In the genomic region with DNA sequence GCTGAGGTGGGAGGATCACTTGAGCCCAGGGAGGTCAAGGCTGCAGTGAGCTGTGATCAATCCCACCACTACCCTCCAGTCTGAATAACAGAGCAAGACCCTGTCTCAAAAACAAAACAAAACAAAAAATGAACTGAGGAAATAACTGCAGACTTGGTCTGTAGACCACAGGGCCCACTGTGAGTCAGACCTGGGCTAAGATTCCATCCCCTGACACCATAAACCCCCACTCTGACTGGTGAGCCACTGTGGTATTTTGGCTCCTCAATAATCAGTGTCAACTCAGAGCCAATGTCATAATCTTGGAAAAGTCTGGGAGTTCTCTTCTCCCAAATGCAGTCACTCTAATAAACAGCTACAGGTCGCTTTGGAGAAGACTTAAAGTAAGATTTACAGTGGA, we compare ENCODE assay signal across 30 cellular contexts. TPM values are rescaled to one million over a fixed set of nuclear protein-coding genes. Genes with fewer than 3 reads are reported as not detected.
A peak's percentile ranks its signal among the peaks of the same experiment; 100 is the strongest.
DNase-seq lines count a peak whose midpoint lies in the region; ATAC-seq and TF ChIP-seq lines count a peak whose summit lies in the region.
"Had no signal": no experiment of that assay in that cellular context is flagged by ENCODE, and none has a peak within 500 bp of the region (broad histone marks: within the 10 kb centered on the region; RNA-seq: fewer than 3 reads in every experiment).

No MANE protein-coding gene starts in this region.

- H3K4me3 ChIP-seq in AG10803 (ENCODE audit: low read length) (no peak overlapping the region), stomach (no peak overlapping the region)
- H3K4me3 ChIP-seq: dorsolateral prefrontal cortex, heart left ventricle, lower lobe of right lung, SJSA1, suprapubic skin had no signal

- H3K9me3 ChIP-seq in stomach, result no peaks in the 10 kb centered on the region
- H3K9me3 ChIP-seq: Caco-2, heart left ventricle, lower lobe of right lung, SJSA1, suprapubic skin had no signal

- WGBS in stomach, 5 donors, result 44 to 69% (median 58%) methylated on average over 1 of the region's 1 CpG

- no peak for ATAC-seq in GM18909 (IDR thresholded peaks at IDR 0.05; ENCODE audit: poor library complexity, unreplicated experiment)
- no peak for ATAC-seq in HG02588 (IDR thresholded peaks at IDR 0.05; ENCODE audit: unreplicated experiment)
- ATAC-seq: heart left ventricle, lower lobe of right lung had no signal

- no peak overlapping the region for H3K27ac ChIP-seq in stomach
- H3K27ac ChIP-seq: C4-2B, dorsolateral prefrontal cortex, heart left ventricle, lower lobe of right lung, parathyroid adenoma, SJSA1, suprapubic skin had no signal

- intact Hi-C loops in stomach (cut with DNase I; ENCODE audit: low total_unique reads), result no loop called here

- no peaks in the 10 kb centered on the region for H3K36me3 ChIP-seq in stomach
- H3K36me3 ChIP-seq: heart left ventricle, lower lobe of right lung, SJSA1, suprapubic skin had no signal

- TF ChIP-seq CTCF in AG10803 (conservative IDR thresholded peaks at IDR 0.05; ENCODE audit: low read length), result no peak
- no peak for TF ChIP-seq CTCF in stomach (IDR thresholded peaks at IDR 0.05)

- no peak for TF ChIP-seq POLR2A in stomach (IDR thresholded peaks at IDR 0.05)

- H3K4me1 ChIP-seq in stomach, result no peaks in the 10 kb centered on the region
- H3K4me1 ChIP-seq: Caco-2, heart left ventricle, lower lobe of right lung, parathyroid adenoma, SJSA1, suprapubic skin had no signal

- peaks cover 0 to 39% (median 0%) of the 10 kb centered on the region in 3 donors for H3K27me3 ChIP-seq in stomach

- peak; percentile 66 for DNase-seq in AG10803 (ENCODE audit: low read depth)
- DNase-seq in HCEC 1CT, result peak; percentile 34
- peak; percentile 53 for DNase-seq in astrocyte of the hippocampus (ENCODE audit: low read depth, low spot score)
- peak; percentile 70 for DNase-seq in iris pigment epithelial cell (ENCODE audit: low read depth)
- DNase-seq in activated gamma-delta T cell (lab: John Stamatoyannopoulos, UW), result no peak
- no peak for DNase-seq in stomach
- DNase-seq: activated CD4-positive, alpha-beta T cell treated with anti-CD3 and anti-CD28 coated beads, Interleukin-2, amount 50 U/mL, for 4 hours; activated naive CD4-positive, alpha-beta T cell treated with anti-CD3 and anti-CD28 coated beads, Interleukin-2, amount 10 ng/mL, durations not matched to agents 7 days and 5 days; anterior cingulate cortex; Caco-2; cerebellar nuclear complex; dorsolateral prefrontal cortex; heart left ventricle; kidney glomerular epithelial cell; lower lobe of right lung; NCI-H1092 treated with DMSO at 0.1 percent for 48 hours; NCI-H2081; NCI-H748 treated with DMSO at 0.1 percent for 48 hours; RPMI8226; stimulated activated CD4-positive, alpha-beta T cell treated with anti-CD3 and anti-CD28 coated beads, Interleukin-2, amount 100 ng/mL, for 48 hours had no signal

- TF ChIP-seq EP300 in stomach (IDR thresholded peaks at IDR 0.05), result no peak

RNA-seq across cellular contexts. Expression of a gene that starts 24.0 kb away (rescaled TPM):
- 10 to 100 TPM in 4 of 5 donors, 1 to 10 TPM in 1; 3.1 to 33.8 (median 19.9) TPM for total RNA-seq in stomach
- polyA plus RNA-seq in stomach, result 1 to 10 TPM; 2.0 to 3.1 (median 2.9) TPM

RNA-seq across cellular contexts. Expression of a gene that starts 47.2 kb away (rescaled TPM):
- under 1 TPM in 1 of 5 donors, not detected in 4; 0.73 TPM for total RNA-seq in stomach
- polyA plus RNA-seq in stomach, result under 1 TPM in 1 of 3 donors, not detected in 2; 0.20 TPM
- total RNA-seq: Caco-2, dorsolateral prefrontal cortex, endothelial cell of umbilical vein, heart left ventricle, lower lobe of right lung, SJSA1, suprapubic skin, ureter had no signal
- polyA plus RNA-seq: endothelial cell of umbilical vein, heart left ventricle, IgD-negative memory B cell, neural cell had no signal

RNA-seq across cellular contexts. Expression of a gene that starts 50.9 kb away (rescaled TPM):
- 1 to 10 TPM in 1 of 5 donors, not detected in 4; 8.7 TPM for total RNA-seq in stomach
- polyA plus RNA-seq in stomach, result not detected
- total RNA-seq: dorsolateral prefrontal cortex, endothelial cell of umbilical vein, heart left ventricle, lower lobe of right lung, SJSA1, suprapubic skin, ureter had no signal
- polyA plus RNA-seq: endothelial cell of umbilical vein, heart left ventricle, IgD-negative memory B cell, neural cell had no signal

Comparison
In these comparisons a context has a peak if more than half of its experiments do, and no peak if none do; other contexts are left out.
1. DNase-seq: peak in AG10803 (single experiment), HCEC 1CT (single experiment), astrocyte of the hippocampus (single experiment) and iris pigment epithelial cell (single experiment); none in activated gamma-delta T cell (single experiment) and stomach (single experiment).